ENCODE assay signal across 13 cellular contexts in the genomic region with DNA sequence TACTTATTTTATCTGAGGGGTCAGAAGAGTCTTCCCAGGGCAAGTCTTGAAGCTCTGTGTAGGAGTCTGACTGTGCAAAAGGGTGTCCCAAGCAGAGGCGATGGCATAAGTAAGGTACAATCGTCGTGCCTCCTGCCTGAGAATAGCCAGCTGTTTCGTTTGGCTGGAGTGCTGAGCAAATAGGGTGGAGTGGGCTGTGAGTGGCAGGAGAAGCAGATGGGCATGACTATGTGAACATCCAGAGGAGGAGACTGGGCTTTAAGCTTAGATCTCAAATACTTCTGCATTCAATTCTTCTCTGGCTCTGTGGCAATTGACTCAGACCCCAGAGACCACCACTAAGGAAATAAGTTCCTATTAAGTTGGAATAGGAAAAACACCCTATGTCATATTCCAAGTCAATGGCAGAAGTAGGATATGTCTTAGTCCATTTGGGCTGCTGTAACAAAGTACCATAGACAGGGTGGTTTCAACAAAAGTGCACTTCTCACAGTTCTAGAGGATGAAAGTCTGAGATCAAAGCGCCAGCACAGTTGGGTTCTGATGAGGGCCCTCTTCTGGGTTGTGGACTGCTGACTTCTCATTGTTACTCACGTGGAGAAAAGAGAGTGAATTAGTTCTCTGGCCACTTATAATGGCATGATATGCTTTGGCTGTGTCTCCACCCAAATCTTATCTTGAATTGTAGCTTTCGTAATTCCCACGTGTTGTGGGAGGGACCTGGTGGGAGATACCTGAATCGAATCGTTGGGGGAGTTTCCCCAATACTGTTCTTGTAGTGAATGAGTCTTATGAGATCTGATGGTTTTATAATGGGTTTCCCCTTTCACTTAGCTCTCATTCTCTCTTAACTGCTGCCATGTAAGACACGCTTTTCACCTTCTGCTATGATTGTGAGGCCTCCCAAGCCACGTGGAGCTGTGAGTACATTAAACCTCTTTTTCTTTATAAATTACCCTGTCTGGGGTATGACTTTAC.
DNase-seq lines count a peak whose midpoint lies in the region; ATAC-seq and TF ChIP-seq lines count a peak whose summit lies in the region.
"Had no signal": no experiment of that assay in that cellular context is flagged by ENCODE, and none has a peak within 500 bp of the region (broad histone marks: within the 10 kb centered on the region; RNA-seq: fewer than 3 reads in every experiment).

No MANE protein-coding gene starts in this region.

- H3K4me1 ChIP-seq in right lobe of liver (peaks cover 0 to 2% (median 0%) of the 10 kb centered on the region in 4 donors), A673 (ENCODE audit: insufficient read depth, low read length, poor library complexity, severe bottlenecking) (peaks cover 7% of the 10 kb centered on the region)

- H3K27me3 ChIP-seq in right lobe of liver (no peaks in the 10 kb centered on the region), A673 (replicated peaks; ENCODE audit: insufficient read depth, low read depth, low read length, poor library complexity) (no peaks in the 10 kb centered on the region)

- H3K36me3 ChIP-seq in right lobe of liver (no peaks in the 10 kb centered on the region), A673 (ENCODE audit: insufficient read depth, low read length, poor library complexity, severe bottlenecking) (no peaks in the 10 kb centered on the region)

- 56% methylated on average over 10 of the region's 12 CpGs for WGBS in right lobe of liver (ENCODE audit: insufficient coverage, low coverage, low lambda C conversion rate, missing lambda C conversion rate)

- intact Hi-C loops in right lobe of liver (cut with DNase I) (no loop called here), A673 (cut with micrococcal nuclease; ENCODE audit: unreplicated experiment) (loop anchor here (10.0 kb wide), 2 partner anchors 518 to 598 kb away; no protein-coding TSS in a partner anchor)

- H3K4me3 ChIP-seq in right lobe of liver = no peak overlapping the region
- no peak overlapping the region for H3K4me3 ChIP-seq in A673 (ENCODE audit: low read depth, low read length, poor library complexity, severe bottlenecking)

- BruUV-seq in A673 (replicated peaks; lab: Mats Ljungman, UMichigan) = no TSS peak

- H3K9me3 ChIP-seq in right lobe of liver (no peaks in the 10 kb centered on the region), A673 (ENCODE audit: low read depth, low read length, poor library complexity, severe bottlenecking) (no peaks in the 10 kb centered on the region)

- POLR2A ChIA-PET in A673 (lab: Charles Lee; ENCODE audit: low non-redundant PET) = interaction anchor here (0.7 kb wide), 1 partner anchor 36 kb away, joined by 4 read pairs; no protein-coding TSS in a partner anchor

- TF ChIP-seq CTCF in right lobe of liver (IDR thresholded peaks at IDR 0.05) (no peak), A673 (conservative IDR thresholded peaks at IDR 0.05; ENCODE audit: low read depth, low read length) (no peak)

- DNase-seq in stimulated activated naive CD4-positive, alpha-beta T cell treated with Interleukin-2 at 50 U/mL for 16 hours (lab: John Stamatoyannopoulos, UW) = peak; percentile 19
- DNase-seq in stimulated activated naive CD4-positive, alpha-beta T cell (lab: John Stamatoyannopoulos, UW) = no peak
- DNase-seq in OCI-M1 (lab: John Stamatoyannopoulos, UW) (peak; percentile 64), AG20443 (ENCODE audit: low spot score) (no peak), NCI-H2196 (lab: John Stamatoyannopoulos, UW; ENCODE audit: unreplicated experiment) (no peak), right lobe of liver (no peak), A673 (ENCODE audit: low spot score) (no peak)
- DNase-seq: amniotic stem cell; CD8-positive, alpha-beta T cell; effector CD8-positive, alpha-beta T cell; hippocampal formation; NCI-H1436 had no signal

- CTCF ChIA-PET in A673 (lab: Charles Lee) = no interaction called here

- H3K27ac ChIP-seq in right lobe of liver (no peak overlapping the region), A673 (ENCODE audit: low read depth, low read length, poor library complexity, severe bottlenecking) (no peak overlapping the region)

- TF ChIP-seq POLR2A in right lobe of liver (IDR thresholded peaks at IDR 0.05) = no peak

- ATAC-seq in HG03135 (IDR thresholded peaks at IDR 0.05; ENCODE audit: unreplicated experiment) (peak; percentile 42), right lobe of liver (no peak)
- ATAC-seq: CD8-positive, alpha-beta T cell had no signal

Comparison
In these comparisons a context has a peak if more than half of its experiments do, and no peak if none do; other contexts are left out.
1. DNase-seq: peak in stimulated activated naive CD4-positive, alpha-beta T cell treated with Interleukin-2 at 50 U/mL for 16 hours (single experiment) and OCI-M1 (single experiment); none in stimulated activated naive CD4-positive, alpha-beta T cell (0 of 6), AG20443 (single experiment), NCI-H2196 (single experiment), right lobe of liver (0 of 3) and A673 (single experiment).